Comparison of ENCODE assay signal across 15 cellular contexts in genomic region chr18:34370704-34371405, GRCh38.
DNase-seq lines count a peak whose midpoint lies in the region; ATAC-seq and TF ChIP-seq lines count a peak whose summit lies in the region.
"Had no signal": no experiment of that assay in that cellular context is flagged by ENCODE, and none has a peak within 500 bp of the region (broad histone marks: within the 10 kb centered on the region; RNA-seq: fewer than 3 reads in every experiment).

No MANE protein-coding gene starts in this region.

- ATAC-seq in foreskin keratinocyte = no peak

- H3K27me3 Mint-ChIP-seq in osteocyte (ENCODE audit: unreplicated experiment) = peaks cover 6% of the 10 kb centered on the region

- no peak overlapping the region for H3K27ac Mint-ChIP-seq in osteocyte (ENCODE audit: unreplicated experiment)
- H3K27ac Mint-ChIP-seq: T-helper 1 cell treated with Interleukin-12 subunit alpha and Interleukin-12 subunit beta and Interleukin-4 antibody, amounts not matched to agents 30 μg/mL and 1 μg/mL, for 36 hours had no signal

- no peak for TF ChIP-seq CTCF in foreskin keratinocyte (conservative IDR thresholded peaks at IDR 0.05)
- TF ChIP-seq CTCF in osteocyte (IDR thresholded peaks at IDR 0.05) = no peak

- no peak overlapping the region for H3K27ac ChIP-seq in foreskin keratinocyte
- H3K27ac ChIP-seq: KMS-11 had no signal

- H3K4me1 ChIP-seq in foreskin keratinocyte = no peaks in the 10 kb centered on the region

- peak; percentile 37 for DNase-seq in DMS153 treated with DMSO at 0.1 percent for 48 hours (lab: John Stamatoyannopoulos, UW; ENCODE audit: unreplicated experiment)
- no peak for DNase-seq in HEK293T (ENCODE audit: extremely low spot score)
- peak; percentile 72 for DNase-seq in OCI-M1 (lab: John Stamatoyannopoulos, UW)
- peak; percentile 0 to 28 for DNase-seq in foreskin keratinocyte
- no peak for DNase-seq in osteocyte (ENCODE audit: extremely low spot score, unreplicated experiment)
- DNase-seq in NCI-H1048 (lab: John Stamatoyannopoulos, UW) = no peak
- no peak for DNase-seq in activated CD4-positive, alpha-beta T cell treated with anti-CD3 and anti-CD28 coated beads, Interleukin-2, amount 50 U/mL, for 48 hours
- DNase-seq: COR-L47, DMS53, NCI-H1092, NCI-H82, RPMI8226, SIG-M5 had no signal

- no peaks in the 10 kb centered on the region for H3K9me3 Mint-ChIP-seq in osteocyte (ENCODE audit: unreplicated experiment)
- H3K9me3 Mint-ChIP-seq: T-helper 1 cell treated with Interleukin-12 subunit alpha and Interleukin-12 subunit beta and Interleukin-4 antibody, amounts not matched to agents 30 μg/mL and 1 μg/mL, for 36 hours had no signal

- CTCF ChIA-PET in HEK293T (lab: Yijun Ruan, JAX) = no interaction called here

- H3K27me3 ChIP-seq in foreskin keratinocyte = no peaks in the 10 kb centered on the region

- no peak overlapping the region for H3K4me3 Mint-ChIP-seq in osteocyte (ENCODE audit: unreplicated experiment)
- H3K4me3 Mint-ChIP-seq: T-helper 1 cell treated with Interleukin-12 subunit alpha and Interleukin-12 subunit beta and Interleukin-4 antibody, amounts not matched to agents 30 μg/mL and 1 μg/mL, for 36 hours had no signal

- H3K36me3 Mint-ChIP-seq in osteocyte (ENCODE audit: unreplicated experiment) = no peaks in the 10 kb centered on the region

- H3K4me1 Mint-ChIP-seq in osteocyte (ENCODE audit: unreplicated experiment) = peaks cover 8% of the 10 kb centered on the region

- POLR2A ChIA-PET in HEK293T (lab: Yijun Ruan, JAX) = no interaction called here

TF ChIP-seq in HEK293T, 16 proteins besides CTCF, POLR2A, EP300 and RAD21:
- TF ChIP-seq SUZ12 (IDR thresholded peaks at IDR 0.05) (no peak), PKNOX1 (IDR thresholded peaks at IDR 0.05) (peak; percentile 61; the same call in 1 of the 2 replicates)
TF ChIP-seq in HEK293T: peak in this region for 1.

Comparison
In these comparisons a context has a peak if more than half of its experiments do, and no peak if none do; other contexts are left out.
1. DNase-seq: peak in DMS153 treated with DMSO at 0.1 percent for 48 hours (single experiment), OCI-M1 (single experiment) and foreskin keratinocyte (2 of 2); none in HEK293T (single experiment), osteocyte (single experiment), NCI-H1048 (single experiment) and activated CD4-positive, alpha-beta T cell treated with anti-CD3 and anti-CD28 coated beads, Interleukin-2, amount 50 U/mL, for 48 hours (0 of 2).